In genomic region chr1:173870252-173871075, GRCh38 we compare ENCODE assay signal across 10 cellular contexts. TPM values are rescaled to one million over a fixed set of nuclear protein-coding genes. Genes with fewer than 3 reads are reported as not detected.
DNase-seq lines count a peak whose midpoint lies in the region; ATAC-seq, FAIRE-seq and TF ChIP-seq lines count a peak whose summit lies in the region.
"Had no signal": no experiment of that assay in that cellular context is flagged by ENCODE, and none has a peak within 500 bp of the region (broad histone marks: within the 10 kb centered on the region; RNA-seq: fewer than 3 reads in every experiment).

No MANE protein-coding gene starts in this region.

- DNase-seq in GM12891 (ENCODE audit: insufficient read length, low spot score) (peak; percentile 35), pancreas (peak in 4 of 6 donors; percentile 22 to 45 (median 34)), sciatic nerve (ENCODE audit: low spot score) (no peak), OCI-M2 (lab: John Stamatoyannopoulos, UW; ENCODE audit: unreplicated experiment) (no peak), urothelium cell line (ENCODE audit: low spot score) (no peak), cerebellar nuclear complex (lab: John Stamatoyannopoulos, UW) (no peak)

- peaks cover 36% of the 10 kb centered on the region for H3K36me3 Mint-ChIP-seq in activated naive CD4-positive, alpha-beta T cell treated with anti-CD3 and anti-CD28 coated beads, Interleukin-2, amount 50 U/mL, for 24 hours

- H3K36me3 ChIP-seq in pancreas: peaks cover 0 to 7% (median 6%) of the 10 kb centered on the region in 3 donors

- no peaks in the 10 kb centered on the region for H3K27me3 ChIP-seq in pancreas

- no peaks in the 10 kb centered on the region for H3K9me3 ChIP-seq in pancreas

- no peaks in the 10 kb centered on the region for H3K27me3 Mint-ChIP-seq in activated naive CD4-positive, alpha-beta T cell treated with anti-CD3 and anti-CD28 coated beads, Interleukin-2, amount 50 U/mL, for 24 hours

- peak overlapping the region; percentile 15 to 99 (median 96) for H3K27ac ChIP-seq in pancreas

- H3K4me3 ChIP-seq in pancreas: peak overlapping the region in 1 of 4 donors; percentile 1

- peaks cover 49% of the 10 kb centered on the region for H3K4me1 Mint-ChIP-seq in activated naive CD4-positive, alpha-beta T cell treated with anti-CD3 and anti-CD28 coated beads, Interleukin-2, amount 50 U/mL, for 24 hours

- H3K27ac Mint-ChIP-seq in activated naive CD4-positive, alpha-beta T cell treated with anti-CD3 and anti-CD28 coated beads, Interleukin-2, amount 50 U/mL, for 24 hours: peak overlapping the region; percentile 18

- no peak for TF ChIP-seq CTCF in pancreas (IDR thresholded peaks at IDR 0.05)

- WGBS in pancreas, 2 donors: 68% methylated on average over 15 of the region's 15 CpGs

- TF ChIP-seq POLR2A in GM12891 (IDR thresholded peaks at IDR 0.05; ENCODE audit: low read depth, low read length): 0 out of 2 replicates have a peak, but pooled peaks have one; percentile 21

- intact Hi-C loops in pancreas (cut with DNase I): no loop called here
- intact Hi-C loops in sciatic nerve (cut with DNase I): no loop called here

- H3K4me3 Mint-ChIP-seq in activated naive CD4-positive, alpha-beta T cell treated with anti-CD3 and anti-CD28 coated beads, Interleukin-2, amount 50 U/mL, for 24 hours: no peak overlapping the region

- peak; percentile 59 for FAIRE-seq in GM12891 (lab: Jason Lieb, UNC)
- FAIRE-seq in pancreas (lab: Jason Lieb, UNC): no peak
- FAIRE-seq in urothelium cell line (lab: Jason Lieb, UNC): no peak

- peaks cover 5 to 20% (median 18%) of the 10 kb centered on the region in 3 donors for H3K4me1 ChIP-seq in pancreas

- H3K9me3 Mint-ChIP-seq in activated naive CD4-positive, alpha-beta T cell treated with anti-CD3 and anti-CD28 coated beads, Interleukin-2, amount 50 U/mL, for 24 hours: no peaks in the 10 kb centered on the region

- ATAC-seq in HG03521 (IDR thresholded peaks at IDR 0.05; ENCODE audit: unreplicated experiment) (peak; percentile 19), pancreas (no peak), sciatic nerve (no peak)

TF ChIP-seq in GM12891, 5 proteins besides CTCF, POLR2A, EP300 and RAD21:
- TF ChIP-seq TAF1 (IDR thresholded peaks at IDR 0.05; ENCODE audit: low read depth, low read length) (peak; percentile 60; the same call in 1 of the 2 replicates), POU2F2 (IDR thresholded peaks at IDR 0.05; ENCODE audit: low read depth, low read length) (no peak)

RNA-seq across cellular contexts. Expression of gene ZBTB37, which starts 2.3 kb away (rescaled TPM):
- polyA plus RNA-seq in GM12891 (2012; ENCODE audit: low read depth, missing spikeins): 0.67 TPM
- total RNA-seq in pancreas: 1 to 10 TPM; 3.8 to 7.0 (median 4.4) TPM
- 1 to 10 TPM; 1.2 to 1.3 TPM for polyA plus RNA-seq in pancreas
- total RNA-seq in sciatic nerve: 26.5 TPM

RNA-seq across cellular contexts. Expression of gene GAS5, which starts 2.7 kb away (rescaled TPM):
- 1,001 TPM for polyA plus RNA-seq in GM12891 (2012; ENCODE audit: low read depth, missing spikeins)
- 100 to 1,000 TPM; 214 to 698 (median 401) TPM for total RNA-seq in pancreas
- polyA plus RNA-seq in pancreas: 1,000 to 10,000 TPM in 1 of 2 donors, 100 to 1,000 TPM in 1; 558 to 1,057 TPM
- total RNA-seq in sciatic nerve: 340 TPM

RNA-seq across cellular contexts. Expression of gene CENPL, which starts 45.8 kb away (rescaled TPM):
- polyA plus RNA-seq in GM12891 (2012; ENCODE audit: low read depth, missing spikeins): 7.6 TPM
- total RNA-seq in pancreas (1 to 10 TPM in 4 of 6 donors, under 1 TPM in 2; 0.83 to 2.0 (median 1.5) TPM), sciatic nerve (6.2 TPM)
- under 1 TPM; 0.73 to 0.80 TPM for polyA plus RNA-seq in pancreas

RNA-seq across cellular contexts. Expression of gene DARS2, which starts 46.0 kb away (rescaled TPM):
- polyA plus RNA-seq in GM12891 (2012; ENCODE audit: low read depth, missing spikeins): 14.2 TPM
- 10 to 100 TPM in 1 of 6 donors, 1 to 10 TPM in 5; 3.9 to 11.1 (median 5.9) TPM for total RNA-seq in pancreas
- 1 to 10 TPM; 3.4 to 5.1 TPM for polyA plus RNA-seq in pancreas
- total RNA-seq in sciatic nerve: 10.2 TPM

RNA-seq across cellular contexts. Expression of gene SERPINC1, which starts 46.7 kb away (rescaled TPM):
- not detected for polyA plus RNA-seq in GM12891 (2012; ENCODE audit: low read depth, missing spikeins)
- total RNA-seq in pancreas: 1 to 10 TPM in 1 of 6 donors, under 1 TPM in 1, not detected in 4; 0.16 to 1.2 TPM
- not detected for polyA plus RNA-seq in pancreas
- total RNA-seq in sciatic nerve: not detected
- total RNA-seq: fibroblast of lung, LHCN-M2 had no signal
- polyA plus RNA-seq: fibroblast of lung had no signal

Comparison
In these comparisons a context has a peak if more than half of its experiments do, and no peak if none do; other contexts are left out.
1. DNase-seq: peak in GM12891 (single experiment) and pancreas (4 of 6); none in sciatic nerve (single experiment), OCI-M2 (single experiment), urothelium cell line (single experiment) and cerebellar nuclear complex (0 of 2).